Comparison of ENCODE assay signal across 8 cellular contexts in the genomic region with DNA sequence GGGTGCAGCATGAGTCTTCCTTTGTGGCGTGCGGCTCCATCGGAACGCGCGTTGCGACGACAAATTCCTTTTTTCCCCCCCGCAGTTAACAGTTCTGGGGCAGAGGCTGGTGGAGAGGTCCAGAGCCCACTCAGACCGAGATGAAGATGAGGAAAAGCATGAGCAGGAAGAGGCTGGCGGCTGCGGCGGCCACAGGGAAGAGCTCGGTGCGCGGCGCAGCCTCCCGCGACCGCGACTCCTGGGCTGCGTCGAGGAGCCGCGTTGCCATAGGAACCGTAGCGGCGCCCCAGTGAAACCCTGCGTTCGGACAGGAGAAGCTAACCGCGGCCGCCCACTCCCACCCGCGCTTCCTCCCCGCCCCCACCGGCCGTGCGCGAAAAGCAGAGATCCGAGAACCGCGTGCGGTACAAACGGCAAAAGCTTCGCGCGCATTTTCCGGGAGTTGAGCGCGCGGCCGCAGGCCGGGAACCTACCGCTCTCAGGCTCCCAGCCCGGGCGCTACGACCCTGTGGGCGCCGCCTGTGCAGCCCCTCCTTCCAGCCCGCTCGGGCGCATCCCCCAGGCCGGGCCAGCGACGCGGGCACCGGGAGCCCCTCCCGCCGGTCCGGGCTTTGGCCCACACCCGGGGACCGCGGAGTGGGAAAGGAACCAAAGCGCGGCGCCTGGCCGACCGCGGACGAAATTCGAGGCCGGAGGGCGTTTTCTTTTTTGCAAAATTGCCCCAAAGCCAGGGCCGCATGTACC.
A peak's percentile ranks its signal among the peaks of the same experiment; 100 is the strongest.
DNase-seq lines count a peak whose midpoint lies in the region; ATAC-seq and TF ChIP-seq lines count a peak whose summit lies in the region.

No MANE protein-coding gene starts in this region.

- peaks cover 46% of the 10 kb centered on the region for H3K27me3 ChIP-seq in CD4-positive, alpha-beta memory T cell (ENCODE audit: insufficient read depth, low read length)
- no peaks in the 10 kb centered on the region for H3K27me3 ChIP-seq in Loucy (ENCODE audit: insufficient read depth, low read length, poor library complexity, severe bottlenecking)
- peaks cover 10 to 70% (median 40%) of the 10 kb centered on the region in 3 donors for H3K27me3 ChIP-seq in stomach

- H3K4me1 Mint-ChIP-seq in CD4-positive, alpha-beta memory T cell, result peaks cover 5 to 21% (median 12%) of the 10 kb centered on the region in 4 donors
- peaks cover 22% of the 10 kb centered on the region for H3K4me1 Mint-ChIP-seq in mesothelial cell of epicardium

- no peak overlapping the region for H2AFZ ChIP-seq in Loucy (ENCODE audit: low read length)

- no peak for TF ChIP-seq POLR2A in stomach (IDR thresholded peaks at IDR 0.05)

- peak overlapping the region; percentile 74 to 92 (median 88) for H3K4me3 Mint-ChIP-seq in CD4-positive, alpha-beta memory T cell
- peak overlapping the region; percentile 80 for H3K4me3 Mint-ChIP-seq in mesothelial cell of epicardium

- H3K4me2 ChIP-seq in Loucy (ENCODE audit: low read depth, low read length, poor library complexity, severe bottlenecking), result no peak overlapping the region

- no peaks in the 10 kb centered on the region for H3K9me2 ChIP-seq in Loucy (replicated peaks; ENCODE audit: low read depth, low read length)

- H3F3A ChIP-seq in Loucy (ENCODE audit: low read depth), result no peaks in the 10 kb centered on the region

- peaks cover 3% of the 10 kb centered on the region; the same call in 1 of the 2 replicates for H3K79me2 ChIP-seq in Loucy (ENCODE audit: insufficient read depth, low read length)

- peaks cover 43 to 59% of the 10 kb centered on the region in 2 donors for H3K27me3 Mint-ChIP-seq in CD4-positive, alpha-beta memory T cell
- peaks cover 83% of the 10 kb centered on the region for H3K27me3 Mint-ChIP-seq in mesothelial cell of epicardium (ENCODE audit: low read depth)

- POLR2A ChIA-PET in CD4-positive, alpha-beta memory T cell (lab: Charles Lee; ENCODE audit: partially characterized antibody), result interaction anchor here (0.6 to 1.0 kb wide), 2 partner anchors 40 to 106 kb away, joined by 3 to 6 read pairs; no protein-coding TSS in a partner anchor

- H3K4me3 ChIP-seq in CD4-positive, alpha-beta memory T cell (ENCODE audit: low read length in 2 of 2), result peak overlapping the region in 1 of 2 donors; percentile 40
- H3K4me3 ChIP-seq in Loucy (ENCODE audit: low read length, poor library complexity, severe bottlenecking) (peak overlapping the region; percentile 15), stomach (peak overlapping the region; percentile 44 to 69 (median 48))

- H3K9ac ChIP-seq in Loucy (ENCODE audit: low read depth, low read length, poor library complexity, severe bottlenecking), result no peak overlapping the region

- ATAC-seq in GM21737 (IDR thresholded peaks at IDR 0.05; ENCODE audit: unreplicated experiment), result no peak

- peaks cover 16% of the 10 kb centered on the region for H3K4me1 ChIP-seq in CD4-positive, alpha-beta memory T cell (ENCODE audit: insufficient read depth, low read length)
- H3K4me1 ChIP-seq in Loucy (ENCODE audit: insufficient read depth, low read length, poor library complexity, severe bottlenecking) (peaks cover 27% of the 10 kb centered on the region), stomach (peaks cover 20 to 22% (median 21%) of the 10 kb centered on the region in 4 donors)

- no peaks in the 10 kb centered on the region for H4K20me1 ChIP-seq in Loucy (ENCODE audit: insufficient read depth, low read length, poor library complexity, severe bottlenecking)

- H3K9me3 ChIP-seq in CD4-positive, alpha-beta memory T cell (ENCODE audit: control insufficient read depth in 1 of 2, low read length in 2 of 2), result no peaks in the 10 kb centered on the region
- H3K9me3 ChIP-seq in Loucy (ENCODE audit: insufficient read depth, low read depth, low read length) (no peaks in the 10 kb centered on the region), stomach (no peaks in the 10 kb centered on the region)

- CTCF ChIA-PET in CD4-positive, alpha-beta memory T cell (lab: Charles Lee; ENCODE audit: partially characterized antibody), result no interaction called here

- TF ChIP-seq CTCF in Loucy (conservative IDR thresholded peaks at IDR 0.05; ENCODE audit: low read length) (no peak), mesothelial cell of epicardium (IDR thresholded peaks at IDR 0.05; ENCODE audit: unreplicated experiment) (no peak), stomach (IDR thresholded peaks at IDR 0.05) (no peak)

- H3K27ac ChIP-seq in CD4-positive, alpha-beta memory T cell (ENCODE audit: low read depth, low read length), result no peak overlapping the region
- H3K27ac ChIP-seq in caudate nucleus (ENCODE audit: low read depth, low read length) (no peak overlapping the region), stomach (no peak overlapping the region)

- H3K36me3 Mint-ChIP-seq in CD4-positive, alpha-beta memory T cell, result no peaks in the 10 kb centered on the region
- no peaks in the 10 kb centered on the region for H3K36me3 Mint-ChIP-seq in mesothelial cell of epicardium

- peak in 4 of 5 donors; percentile 9 to 19 (median 14) for DNase-seq in CD4-positive, alpha-beta memory T cell
- DNase-seq in caudate nucleus (lab: John Stamatoyannopoulos, UW) (peak in 41 of 61 donors; percentile 12 to 79 (median 56)), mesothelial cell of epicardium (ENCODE audit: low spot score in 2 of 2, unreplicated experiment in 2 of 2) (peak in 1 of 2 experiments; percentile 55), stomach (no peak), NCI-H2171 treated with DMSO at 0.1 percent for 48 hours (lab: John Stamatoyannopoulos, UW) (no peak), kidney glomerular epithelial cell (lab: John Stamatoyannopoulos, UW) (no peak)

- no peak overlapping the region for H3K27ac Mint-ChIP-seq in CD4-positive, alpha-beta memory T cell
- H3K27ac Mint-ChIP-seq in mesothelial cell of epicardium, result peak overlapping the region; percentile 76

- H3K36me3 ChIP-seq in CD4-positive, alpha-beta memory T cell (ENCODE audit: insufficient read depth, low read length), result no peaks in the 10 kb centered on the region
- no peaks in the 10 kb centered on the region for H3K36me3 ChIP-seq in Loucy (ENCODE audit: insufficient read depth, low read length)
- no peaks in the 10 kb centered on the region for H3K36me3 ChIP-seq in stomach

- TF ChIP-seq EP300 in stomach (IDR thresholded peaks at IDR 0.05), result no peak

- intact Hi-C loops in CD4-positive, alpha-beta memory T cell (cut with micrococcal nuclease), result loop anchor here (5.0 kb wide), 1 partner anchor 134 kb away; no protein-coding TSS in a partner anchor
- intact Hi-C loops in stomach (cut with DNase I; ENCODE audit: low total_unique reads), result no loop called here

- WGBS in stomach, 5 donors, result 1 to 3% (median 2%) methylated on average over 10 to 85 of the region's 85 CpGs

- H3K9me3 Mint-ChIP-seq in CD4-positive, alpha-beta memory T cell, result no peaks in the 10 kb centered on the region
- no peaks in the 10 kb centered on the region for H3K9me3 Mint-ChIP-seq in mesothelial cell of epicardium

Comparison
In these comparisons a context has a peak if more than half of its experiments do, and no peak if none do; other contexts are left out.
1. DNase-seq: peak in CD4-positive, alpha-beta memory T cell (4 of 5) and caudate nucleus (41 of 61); none in stomach (single experiment), NCI-H2171 treated with DMSO at 0.1 percent for 48 hours (single experiment) and kidney glomerular epithelial cell (single experiment).